In the genomic region with DNA sequence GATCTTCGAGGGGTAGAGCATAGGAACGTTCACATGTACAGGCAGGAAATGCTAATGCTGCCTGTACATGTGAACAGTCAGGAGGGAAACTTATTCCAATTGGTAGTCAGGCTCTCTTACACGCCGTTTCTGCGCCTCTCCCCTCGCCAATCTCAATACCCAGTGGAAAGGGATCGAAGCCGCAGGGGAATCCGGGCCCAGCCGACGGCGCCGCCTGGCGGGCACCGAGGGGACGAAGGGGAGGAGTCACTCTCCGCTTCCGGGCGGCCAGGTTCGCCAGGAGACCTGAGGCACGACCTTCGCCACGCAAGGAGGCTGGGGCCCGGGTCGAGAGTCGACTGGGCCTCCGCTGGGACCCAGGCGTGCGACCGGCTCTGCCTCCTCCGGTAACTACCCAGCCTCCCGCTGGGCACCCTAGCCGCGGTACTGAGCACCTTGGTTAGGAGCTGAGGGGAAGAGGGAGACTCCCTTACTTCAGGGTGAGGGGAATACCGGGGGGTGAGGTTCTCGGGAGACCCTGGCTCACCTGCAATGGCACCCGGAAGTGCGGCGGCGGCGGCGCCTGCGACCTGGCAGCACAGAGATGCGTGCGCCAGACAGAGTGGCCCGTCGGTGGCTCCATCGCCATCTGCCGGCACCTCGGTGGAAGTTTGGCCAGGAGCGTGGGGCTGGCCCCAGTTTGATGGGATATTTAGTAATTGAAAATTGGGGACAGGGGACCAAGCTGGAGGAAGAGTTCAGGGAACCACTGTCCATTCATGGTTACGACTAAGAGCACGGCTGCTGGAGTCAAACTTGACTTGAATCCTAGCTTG, we compare ENCODE assay signal across 8 cellular contexts. TPM values are rescaled to one million over a fixed set of nuclear protein-coding genes. Genes with fewer than 3 reads are reported as not detected.
DNase-seq lines count a peak whose midpoint lies in the region; TF ChIP-seq lines count a peak whose summit lies in the region.

Gene PIGO (minus strand): TSS at position 557 of the 815 bp plus-strand sequence. CDS start 1,026 bp downstream, outside the sequence.

- CTCF ChIA-PET in Caco-2 (lab: Charles Lee), result interaction anchor here (0.7 to 1.5 kb wide), 5 partner anchors 15 to 656 kb away, joined by 3 to 7 read pairs (median 4); partner anchors contain the start of gene FANCG

- H3K4me3 ChIP-seq in Caco-2 (ENCODE audit: low read depth, low read length) (peak within 1 kb of the TSS; percentile 83), NT2/D1 (ENCODE audit: insufficient read length, low read depth) (peak within 1 kb of the TSS; percentile 85)

- H3K4me1 ChIP-seq in Caco-2 (peaks cover 4% of the 10 kb centered on the region; the same call in 1 of the 2 replicates), NT2/D1 (ENCODE audit: insufficient read depth, insufficient read length) (no peaks in the 10 kb centered on the region)

- H3K9me3 Mint-ChIP-seq in Caco-2 (ENCODE audit: unreplicated experiment), result no peaks in the 10 kb centered on the region
- no peaks in the 10 kb centered on the region for H3K9me3 Mint-ChIP-seq in endothelial cell (ENCODE audit: unreplicated experiment)

- H3K9me3 ChIP-seq in Caco-2 (no peaks in the 10 kb centered on the region), NT2/D1 (ENCODE audit: insufficient read depth, low read length) (no peaks in the 10 kb centered on the region)

- H3K4me1 Mint-ChIP-seq in Caco-2 (ENCODE audit: low read depth, unreplicated experiment) (no peaks in the 10 kb centered on the region), endothelial cell (ENCODE audit: unreplicated experiment) (peaks cover 9% of the 10 kb centered on the region)

- H3K27me3 ChIP-seq in Caco-2 (replicated peaks; ENCODE audit: control insufficient read depth, insufficient read depth, low read length) (no peaks in the 10 kb centered on the region), NT2/D1 (ENCODE audit: insufficient read depth, insufficient read length) (no peaks in the 10 kb centered on the region)

- POLR2A ChIA-PET in Caco-2 (lab: Charles Lee), result interaction anchor here (0.6 to 1.1 kb wide), 5 partner anchors 15 to 65 kb away, joined by 3 to 6 read pairs (median 3); partner anchors contain the start of genes ATOSB and VCP

- H3K27ac Mint-ChIP-seq in Caco-2 (ENCODE audit: unreplicated experiment), result peak within 1 kb of the TSS; percentile 92
- peak within 1 kb of the TSS; percentile 90 for H3K27ac Mint-ChIP-seq in endothelial cell (ENCODE audit: unreplicated experiment)

- intact Hi-C loops in Caco-2 (cut with micrococcal nuclease; ENCODE audit: unreplicated experiment), result loop anchor here (1.0 kb wide), 2 partner anchors 17 to 24 kb away; partner anchors contain the start of genes FANCG and VCP

- H3K9ac ChIP-seq in NT2/D1 (ENCODE audit: insufficient read length, low read depth), result peak within 1 kb of the TSS; percentile 97

- TSS peak; percentile 71 for BruUV-seq in Caco-2 (replicated peaks; lab: Mats Ljungman, UMichigan)

- H3K36me3 Mint-ChIP-seq in Caco-2 (ENCODE audit: insufficient read depth, unreplicated experiment), result peaks cover 35% of the 10 kb centered on the region
- H3K36me3 Mint-ChIP-seq in endothelial cell (ENCODE audit: low read depth, unreplicated experiment), result peaks cover 24% of the 10 kb centered on the region

- H3K4me3 Mint-ChIP-seq in Caco-2 (ENCODE audit: unreplicated experiment) (peak within 1 kb of the TSS; percentile 85), endothelial cell (ENCODE audit: unreplicated experiment) (peak within 1 kb of the TSS; percentile 89)

- TF ChIP-seq CTCF in Caco-2 (IDR thresholded peaks at IDR 0.05; ENCODE audit: insufficient read depth in 1 of 2, low read depth in 1 of 2, low read length in 1 of 2, severe bottlenecking in 1 of 2, unreplicated experiment in 1 of 2), result peak; percentile 72 to 94
- peak; percentile 85 for TF ChIP-seq CTCF in GM20000 (IDR thresholded peaks at IDR 0.05; ENCODE audit: extremely low read depth, missing control alignments)
- TF ChIP-seq CTCF in endothelial cell (IDR thresholded peaks at IDR 0.05; ENCODE audit: unreplicated experiment), result peak; percentile 93

- H3K27me3 Mint-ChIP-seq in Caco-2 (ENCODE audit: insufficient read depth, unreplicated experiment) (no peaks in the 10 kb centered on the region), endothelial cell (ENCODE audit: unreplicated experiment) (peaks cover 11% of the 10 kb centered on the region)

- DNase-seq in Caco-2 (peak; percentile 93 to 96), GM20000 (ENCODE audit: low spot score) (peak; percentile 89), HT1080 (ENCODE audit: low read depth) (peak; percentile 85), NT2/D1 (ENCODE audit: low read depth, low spot score) (peak; percentile 84), endothelial cell (ENCODE audit: low spot score) (peak; percentile 92), midbrain (lab: John Stamatoyannopoulos, UW) (peak; percentile 83)
- DNase-seq in activated CD8-positive, alpha-beta memory T cell treated with anti-CD3 and anti-CD28 coated beads, Interleukin-2, amount 50 U/mL, for 24 hours (ENCODE audit: extremely low read depth), result peak; percentile 76
- DNase-seq in stimulated activated CD8-positive, alpha-beta memory T cell treated with anti-CD3 and anti-CD28 coated beads, Interleukin-2, amount 100 ng/mL, for 48 hours (ENCODE audit: low read depth in 2 of 2), result peak; percentile 81 to 85

- no peaks in the 10 kb centered on the region for H3K36me3 ChIP-seq in Caco-2 (ENCODE audit: control insufficient read depth, insufficient read depth, low read length)
- H3K36me3 ChIP-seq in NT2/D1 (ENCODE audit: insufficient read depth, insufficient read length, low read length), result peaks cover 61% of the 10 kb centered on the region

RNA-seq across cellular contexts. Expression of gene PIGO, which starts in this region (rescaled TPM):
- total RNA-seq in Caco-2 (2022) (38.7 and 41.5 TPM in 2 replicates), endothelial cell (ENCODE audit: unreplicated experiment) (20.3 TPM)
- 26.1 and 27.5 TPM in 2 replicates for total RNA-seq in HT1080 (2014; rRNA removed; shearing (Covaris generic))
- 19.6 and 23.5 TPM in 2 replicates for polyA plus RNA-seq in HT1080 (2015; cell fraction: cytosol; rRNA removed)
- 67.4 and 86.8 TPM in 2 replicates for polyA plus RNA-seq in HT1080 (2015; cell fraction: nucleus; rRNA removed)

Comparison
In these comparisons a context has a peak if more than half of its experiments do, and no peak if none do; other contexts are left out.
1. Peak in every context shown above with its lines: DNase-seq and H3K4me3 ChIP-seq.